Comparison of ENCODE assay signal across 1 cellular context in genomic region chr1:61588736-61589381, GRCh38.
TF ChIP-seq lines count a peak whose summit lies in the region.

No MANE protein-coding gene starts in this region.

TF ChIP-seq in H1, 55 proteins besides CTCF, POLR2A, EP300 and RAD21 (continued from another document):
- TF ChIP-seq GTF2F1 (IDR thresholded peaks at IDR 0.05; ENCODE audit: borderline replicate concordance, low read depth, low read length): no peak
- no peak for TF ChIP-seq EGR1 (IDR thresholded peaks at IDR 0.05; ENCODE audit: borderline replicate concordance, low read depth, low read length)
- 0 out of 4 replicates have a peak, but pooled peaks of 1 of the 2 experiments have one; percentile 32 for TF ChIP-seq SIN3A (conservative IDR thresholded peaks at IDR 0.05 in 1 of 2, IDR thresholded peaks at IDR 0.05 in 1 of 2; ENCODE audit: low read depth in 1 of 2, low read length in 2 of 2)
- TF ChIP-seq MAX (IDR thresholded peaks at IDR 0.05): peak; percentile 50; the same call in 1 of the 2 replicates
- TF ChIP-seq JUND (IDR thresholded peaks at IDR 0.05; ENCODE audit: low read length): no peak
- TF ChIP-seq POU5F1 (IDR thresholded peaks at IDR 0.05; ENCODE audit: low read depth, low read length): no peak
- no peak for TF ChIP-seq FOSL1 (IDR thresholded peaks at IDR 0.05; ENCODE audit: insufficient read depth, low read depth, low read length)
- peak; percentile 58; the same call in 1 of the 2 replicates for TF ChIP-seq YY1 (IDR thresholded peaks at IDR 0.05; ENCODE audit: low read depth, low read length)
- TF ChIP-seq KDM4A (IDR thresholded peaks at IDR 0.05; ENCODE audit: low read depth, low read length, severe bottlenecking): no peak
- TF ChIP-seq ASH2L (IDR thresholded peaks at IDR 0.05; ENCODE audit: low read length): no peak
- peak; percentile 51; the same call in 1 of the 2 replicates for TF ChIP-seq TEAD4 (IDR thresholded peaks at IDR 0.05; ENCODE audit: low read depth, low read length)
